Comparison of ENCODE assay signal across 7 cellular contexts in genomic region chrX:8879750-8880149, GRCh38.
A peak's percentile ranks its signal among the peaks of the same experiment; 100 is the strongest.
DNase-seq lines count a peak whose midpoint lies in the region; ATAC-seq and TF ChIP-seq lines count a peak whose summit lies in the region.

No MANE protein-coding gene starts in this region.

- ATAC-seq in GM18519 (IDR thresholded peaks at IDR 0.05; ENCODE audit: low FRiP score, unreplicated experiment) (no peak), GM21737 (IDR thresholded peaks at IDR 0.05; ENCODE audit: unreplicated experiment) (no peak)

- no peak overlapping the region for H2AFZ ChIP-seq in KMS-11 (ENCODE audit: low read depth)

- no peak overlapping the region for H3K9ac ChIP-seq in KMS-11

- H3K4me3 ChIP-seq in KMS-11 (IDR thresholded peaks at IDR 0.05; ENCODE audit: insufficient read depth, low read depth, low read length) (no peak overlapping the region), kidney epithelial cell (ENCODE audit: low read depth, low read length) (no peak overlapping the region)

- H3K27me3 ChIP-seq in KMS-11 (ENCODE audit: insufficient read depth, low read depth): no peaks in the 10 kb centered on the region
- H3K27me3 ChIP-seq in kidney epithelial cell (ENCODE audit: control insufficient read depth, insufficient read depth, low read length): no peaks in the 10 kb centered on the region

- H3K79me2 ChIP-seq in KMS-11 (ENCODE audit: insufficient read depth, low read depth): no peaks in the 10 kb centered on the region

- TF ChIP-seq CTCF in GM12873 (IDR thresholded peaks at IDR 0.05; ENCODE audit: insufficient read depth, low read depth, low read length, missing control alignments): peak; percentile 78
- peak; percentile 62 for TF ChIP-seq CTCF in KMS-11 (conservative IDR thresholded peaks at IDR 0.05; ENCODE audit: low read depth, low read length)
- TF ChIP-seq CTCF in kidney epithelial cell (IDR thresholded peaks at IDR 0.05; ENCODE audit: insufficient read depth, low read length, poor library complexity, severe bottlenecking): peak; percentile 65

- no peak overlapping the region for H3K27ac ChIP-seq in KMS-11

- no peaks in the 10 kb centered on the region for H4K20me1 ChIP-seq in KMS-11 (ENCODE audit: insufficient read depth)

- H3K36me3 ChIP-seq in KMS-11 (ENCODE audit: insufficient read depth): no peaks in the 10 kb centered on the region
- H3K36me3 ChIP-seq in kidney epithelial cell (ENCODE audit: control insufficient read depth, insufficient read depth, low read length): no peaks in the 10 kb centered on the region

- DNase-seq in activated T-cell treated with anti-CD3 and anti-CD28 coated beads for 4 hours (peak; percentile 4), kidney epithelial cell (ENCODE audit: low read depth) (no peak), NCI-H1092 treated with DMSO at 0.1 percent for 48 hours (lab: John Stamatoyannopoulos, UW) (no peak)

- H3K4me2 ChIP-seq in KMS-11: no peak overlapping the region

- H3K4me1 ChIP-seq in KMS-11 (ENCODE audit: low read depth, poor library complexity, severe bottlenecking): no peaks in the 10 kb centered on the region
